ENCODE assay signal across 26 cellular contexts in genomic region chr15:32983679-32984078, GRCh38.
"Had no signal": no experiment of that assay in that cellular context is flagged by ENCODE, and none has a peak within 500 bp of the region (broad histone marks: within the 10 kb centered on the region; RNA-seq: fewer than 3 reads in every experiment).

No MANE protein-coding gene starts in this region.

- H3K27me3 ChIP-seq: left lung, ovary, right atrium auricular region, spleen, suprapubic skin, tibial artery, upper lobe of right lung had no signal

- H3K27me3 Mint-ChIP-seq: progenitor cell of endocrine pancreas had no signal

- H3K27ac Mint-ChIP-seq: naive thymus-derived CD4-positive, alpha-beta T cell; natural killer cell treated with Interleukin-12 subunit alpha and Interleukin-12 subunit beta and Interleukin-15 and Interleukin-18, amount 100 ng/mL, for 72 hours; progenitor cell of endocrine pancreas; stimulated activated effector memory CD8-positive, alpha-beta T cell treated with anti-CD3 and anti-CD28 coated beads, Interleukin-12 subunit alpha, Interleukin-12 subunit beta, amount 100 ng/mL, for 72 hours; stimulated activated naive CD8-positive, alpha-beta T cell treated with anti-CD3 and anti-CD28 coated beads, Interleukin-15, Interleukin-2, amounts not matched to agents 100 ng/mL and 50 ng/mL, for 24 hours had no signal

- H3K36me3 ChIP-seq: left lung, lower lobe of right lung, ovary, right atrium auricular region, spleen, suprapubic skin, thoracic aorta, tibial artery, upper lobe of right lung had no signal

- H3K4me1 Mint-ChIP-seq: stimulated activated effector memory CD8-positive, alpha-beta T cell treated with anti-CD3 and anti-CD28 coated beads, Interleukin-12 subunit alpha, Interleukin-12 subunit beta, amount 100 ng/mL, for 72 hours had no signal

- H3K27ac ChIP-seq: left lung, lower lobe of right lung, ovary, right atrium auricular region, spleen, suprapubic skin, thoracic aorta, tibial artery, upper lobe of right lung had no signal

- H3K4me1 ChIP-seq: left lung, lower lobe of right lung, right atrium auricular region, spleen, suprapubic skin, tibial artery, upper lobe of right lung had no signal

- H3K4me3 ChIP-seq: left lung, lower lobe of right lung, mucosa of descending colon, ovary, right atrium auricular region, spleen, suprapubic skin, thoracic aorta, tibial artery, upper lobe of right lung had no signal

- H3K4me3 Mint-ChIP-seq: naive thymus-derived CD4-positive, alpha-beta T cell; natural killer cell treated with Interleukin-12 subunit alpha and Interleukin-12 subunit beta and Interleukin-15 and Interleukin-18, amount 100 ng/mL, for 72 hours; stimulated activated effector memory CD8-positive, alpha-beta T cell treated with anti-CD3 and anti-CD28 coated beads, Interleukin-12 subunit alpha, Interleukin-12 subunit beta, amount 100 ng/mL, for 72 hours; stimulated activated naive CD8-positive, alpha-beta T cell treated with anti-CD3 and anti-CD28 coated beads, Interleukin-15, Interleukin-2, amounts not matched to agents 100 ng/mL and 50 ng/mL, for 24 hours had no signal

- H3K9me3 Mint-ChIP-seq: naive thymus-derived CD4-positive, alpha-beta T cell; natural killer cell treated with Interleukin-12 subunit alpha and Interleukin-12 subunit beta and Interleukin-15 and Interleukin-18, amount 100 ng/mL, for 72 hours; stimulated activated effector memory CD8-positive, alpha-beta T cell treated with anti-CD3 and anti-CD28 coated beads, Interleukin-12 subunit alpha, Interleukin-12 subunit beta, amount 100 ng/mL, for 72 hours; stimulated activated naive CD8-positive, alpha-beta T cell treated with anti-CD3 and anti-CD28 coated beads, Interleukin-15, Interleukin-2, amounts not matched to agents 100 ng/mL and 50 ng/mL, for 24 hours had no signal

- H3K9me3 ChIP-seq: left lung, lower lobe of right lung, mucosa of descending colon, ovary, right atrium auricular region, spleen, suprapubic skin, thoracic aorta, tibial artery, upper lobe of right lung had no signal

- ATAC-seq: left colon; left lung; lower lobe of right lung; mucosa of descending colon; naive thymus-derived CD4-positive, alpha-beta T cell; natural killer cell treated with Interleukin-12 subunit alpha and Interleukin-12 subunit beta and Interleukin-15 and Interleukin-18, amount 100 ng/mL, for 72 hours; sciatic nerve; stimulated activated effector memory CD8-positive, alpha-beta T cell treated with anti-CD3 and anti-CD28 coated beads, Interleukin-12 subunit alpha, Interleukin-12 subunit beta, amount 100 ng/mL, for 72 hours; upper lobe of right lung had no signal

- H3K36me3 Mint-ChIP-seq: natural killer cell treated with Interleukin-12 subunit alpha and Interleukin-12 subunit beta and Interleukin-15 and Interleukin-18, amount 100 ng/mL, for 72 hours; stimulated activated effector memory CD8-positive, alpha-beta T cell treated with anti-CD3 and anti-CD28 coated beads, Interleukin-12 subunit alpha, Interleukin-12 subunit beta, amount 100 ng/mL, for 72 hours had no signal

- FAIRE-seq: kidney, small intestine, urothelium cell line had no signal

- DNase-seq: hippocampal formation; kidney; left colon; left lung; lower lobe of right lung; mammary epithelial cell; midbrain; mucosa of descending colon; naive thymus-derived CD4-positive, alpha-beta T cell; ovary; small intestine; spleen; stimulated activated CD4-positive, alpha-beta T cell treated with anti-CD3 and anti-CD28 coated beads, Interleukin-4, amount 100 ng/mL, for 24 hours; stimulated activated naive CD4-positive, alpha-beta T cell; tibial artery; trophoblast cell; upper lobe of right lung had no signal
